ENCODE assay signal across 11 cellular contexts in the genomic region with DNA sequence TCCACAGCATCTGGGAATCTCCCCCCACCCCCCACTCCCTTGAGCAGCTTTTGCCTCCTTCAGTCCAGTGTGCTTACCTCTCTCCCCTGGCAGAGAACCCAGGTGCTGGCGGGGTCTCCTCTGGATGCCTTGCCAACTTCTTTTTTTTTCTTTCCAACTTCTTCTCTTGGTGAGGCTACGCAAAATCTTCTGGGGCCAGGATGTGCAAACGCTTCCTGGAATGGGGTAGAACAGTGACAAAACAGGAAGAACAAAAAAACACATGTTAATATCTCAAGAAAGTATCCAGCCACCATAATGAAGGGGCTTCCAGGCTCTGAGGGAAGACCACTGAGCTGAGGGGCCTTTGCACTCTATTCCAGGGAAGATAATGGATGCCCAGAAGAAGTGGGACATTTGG. TPM values are rescaled to one million over a fixed set of nuclear protein-coding genes. Genes with fewer than 3 reads are reported as not detected.
DNase-seq lines count a peak whose midpoint lies in the region; ATAC-seq and TF ChIP-seq lines count a peak whose summit lies in the region.
"Had no signal": no experiment of that assay in that cellular context is flagged by ENCODE, and none has a peak within 500 bp of the region (broad histone marks: within the 10 kb centered on the region; RNA-seq: fewer than 3 reads in every experiment).

No MANE protein-coding gene starts in this region.

- ATAC-seq in GM21360 (IDR thresholded peaks at IDR 0.05; ENCODE audit: unreplicated experiment) (no peak), HG03354 (IDR thresholded peaks at IDR 0.05; ENCODE audit: poor library complexity, severe bottlenecking, unreplicated experiment) (no peak), HG02571 (IDR thresholded peaks at IDR 0.05; ENCODE audit: unreplicated experiment) (no peak)

- H3K9me2 ChIP-seq in OCI-LY7 (ENCODE audit: insufficient read depth, low read length): no peaks in the 10 kb centered on the region

- peaks cover 63% of the 10 kb centered on the region for H3K4me1 Mint-ChIP-seq in dendritic cell treated with granulocyte-macrophage colony-stimulating factor and Interleukin-4, amounts not matched to agents 40 ng/mL and 50 ng/mL, for 4 days (ENCODE audit: low read depth)

- H3K4me1 ChIP-seq in OCI-LY7 (ENCODE audit: insufficient read depth, low read length, poor library complexity, severe bottlenecking): peaks cover 17% of the 10 kb centered on the region

- H3K79me2 ChIP-seq in OCI-LY7 (ENCODE audit: insufficient read depth, low read depth, low read length): no peaks in the 10 kb centered on the region

- no peaks in the 10 kb centered on the region for H4K20me1 ChIP-seq in OCI-LY7 (ENCODE audit: insufficient read depth, low read length)

- H3K9me3 ChIP-seq in OCI-LY7 (ENCODE audit: low read length): no peaks in the 10 kb centered on the region

- no peaks in the 10 kb centered on the region for H3K36me3 Mint-ChIP-seq in dendritic cell treated with granulocyte-macrophage colony-stimulating factor and Interleukin-4, amounts not matched to agents 40 ng/mL and 50 ng/mL, for 4 days (ENCODE audit: low read depth)

- CTCF ChIA-PET in OCI-LY7 (lab: Charles Lee; ENCODE audit: unreplicated experiment): interaction anchor here (1.1 kb wide), 1 partner anchor 257 kb away, joined by 5 read pairs; no protein-coding TSS in a partner anchor

- DNase-seq in GDM1 (lab: John Stamatoyannopoulos, UW) (peak; percentile 20), OCI-LY7 (ENCODE audit: low spot score) (peak; percentile 43), posterior vena cava (ENCODE audit: low spot score) (peak; percentile 61), 8988T (no peak)
- DNase-seq: NCI-H510A treated with DMSO at 0.1 percent for 48 hours; stimulated activated CD4-positive, alpha-beta T cell treated with anti-CD3 and anti-CD28 coated beads, Interleukin-2, amount 100 ng/mL, for 24 hours had no signal

- peak overlapping the region; percentile 18 for H3K4me3 ChIP-seq in OCI-LY7 (ENCODE audit: low read depth, low read length, poor library complexity, severe bottlenecking)

- peak overlapping the region; percentile 95 for H2AFZ ChIP-seq in OCI-LY7 (ENCODE audit: low read length)

- peak overlapping the region; percentile 87 for H3K27ac Mint-ChIP-seq in dendritic cell treated with granulocyte-macrophage colony-stimulating factor and Interleukin-4, amounts not matched to agents 40 ng/mL and 50 ng/mL, for 4 days

- no peaks in the 10 kb centered on the region for H3K9me3 Mint-ChIP-seq in dendritic cell treated with granulocyte-macrophage colony-stimulating factor and Interleukin-4, amounts not matched to agents 40 ng/mL and 50 ng/mL, for 4 days
- H3K9me3 Mint-ChIP-seq: neural crest cell had no signal

- H3K4me2 ChIP-seq in OCI-LY7 (ENCODE audit: low read length): peak overlapping the region; percentile 36

- BruUV-seq in OCI-LY7 (replicated peaks; lab: Mats Ljungman, UMichigan): no TSS peak

- H3K27ac ChIP-seq in OCI-LY7 (ENCODE audit: low read depth, low read length, poor library complexity, severe bottlenecking): no peak overlapping the region

- H3K36me3 ChIP-seq in OCI-LY7 (ENCODE audit: insufficient read depth, low read length): no peaks in the 10 kb centered on the region

- intact Hi-C loops in OCI-LY7 (cut with micrococcal nuclease; ENCODE audit: unreplicated experiment) (no loop called here), posterior vena cava (cut with DNase I) (loop anchor here in 1 of 2 donors (10.0 kb wide), 1 partner anchor 244 kb away; no protein-coding TSS in a partner anchor)
- intact Hi-C loops in dendritic cell treated with granulocyte-macrophage colony-stimulating factor and Interleukin-4, amounts not matched to agents 40 ng/mL and 50 ng/mL, for 4 days (cut with micrococcal nuclease): no loop called here

- H3K4me3 Mint-ChIP-seq in dendritic cell treated with granulocyte-macrophage colony-stimulating factor and Interleukin-4, amounts not matched to agents 40 ng/mL and 50 ng/mL, for 4 days: peak overlapping the region; percentile 25
- H3K4me3 Mint-ChIP-seq: neural crest cell had no signal

- no peaks in the 10 kb centered on the region for H3K27me3 Mint-ChIP-seq in dendritic cell treated with granulocyte-macrophage colony-stimulating factor and Interleukin-4, amounts not matched to agents 40 ng/mL and 50 ng/mL, for 4 days

- TF ChIP-seq CTCF in OCI-LY7 (conservative IDR thresholded peaks at IDR 0.05; ENCODE audit: low read length): no peak

- POLR2A ChIA-PET in OCI-LY7 (lab: Charles Lee): interaction anchor here (2.2 kb wide), 1 partner anchor 53 kb away, joined by 8 read pairs; no protein-coding TSS in a partner anchor

RNA-seq across cellular contexts. Expression of a gene that starts 53.9 kb away (rescaled TPM):
- total RNA-seq in OCI-LY7 (2014; rRNA removed; shearing (Covaris generic)): 14.0 and 15.4 TPM in 2 replicates
- 24.6 and 30.3 TPM in 2 replicates for total RNA-seq in OCI-LY7 (2022)
- total RNA-seq in posterior vena cava: 10 to 100 TPM; 25.2 to 26.0 TPM
